14 cellular contexts compared by ENCODE assay signal in the genomic region with DNA sequence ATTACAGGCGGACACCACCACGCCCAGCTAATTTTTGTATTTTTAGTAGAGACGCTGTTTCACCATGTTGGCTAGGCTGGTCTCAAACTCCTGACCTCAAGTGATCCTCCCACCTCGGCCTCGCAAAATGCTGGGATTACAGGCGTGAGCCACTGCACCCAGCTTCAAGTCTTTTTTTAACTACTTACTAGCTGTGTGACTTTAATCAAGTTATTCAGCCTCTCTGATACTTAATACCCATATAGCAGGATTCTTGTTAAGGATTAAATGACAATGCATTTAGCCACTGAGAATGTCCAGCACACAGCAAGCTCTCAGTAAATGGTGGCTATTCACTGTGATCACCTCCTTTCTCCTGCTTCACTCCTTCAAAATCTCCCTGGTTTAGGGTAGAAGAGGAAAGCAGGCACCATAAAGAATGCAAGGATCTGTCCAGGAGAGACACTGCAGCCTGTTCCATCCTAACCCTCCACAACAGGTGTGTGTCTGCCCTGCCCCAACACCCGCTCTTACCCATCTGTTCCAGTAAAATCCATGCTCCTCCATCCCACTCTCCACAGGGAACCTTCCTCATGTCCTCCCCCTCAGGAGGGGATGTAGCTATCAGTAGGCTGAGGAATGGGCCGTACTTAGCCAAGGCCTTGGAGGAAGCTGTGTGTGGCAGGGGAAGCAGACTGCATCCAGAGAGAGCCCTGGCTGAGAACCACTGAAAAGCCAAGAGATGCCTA.
A peak's percentile ranks its signal among the peaks of the same experiment; 100 is the strongest.
DNase-seq lines count a peak whose midpoint lies in the region; ATAC-seq, FAIRE-seq and TF ChIP-seq lines count a peak whose summit lies in the region.
"Had no signal": no experiment of that assay in that cellular context is flagged by ENCODE, and none has a peak within 500 bp of the region (broad histone marks: within the 10 kb centered on the region; RNA-seq: fewer than 3 reads in every experiment).

No MANE protein-coding gene starts in this region.

- DNase-seq in G401 (ENCODE audit: low spot score) (peak; percentile 44), kidney (no peak), prostate gland (ENCODE audit: low spot score) (no peak), posterior cingulate gyrus (no peak), NCI-H1436 (lab: John Stamatoyannopoulos, UW) (no peak)
- DNase-seq in effector memory CD4-positive, alpha-beta T cell: no peak
- DNase-seq: activated CD4-positive, alpha-beta T cell treated with anti-CD3 and anti-CD28 coated beads for 48 hours; dermis blood vessel endothelial cell; foreskin melanocyte; NCI-H1105 treated with DMSO at 0.1 percent for 48 hours had no signal

- H3K9ac ChIP-seq in kidney (ENCODE audit: low read length in 2 of 2): peak overlapping the region in 1 of 2 donors; percentile 47

- H3K27ac ChIP-seq in VCaP (peak overlapping the region; percentile 68), kidney (ENCODE audit: low read depth in 2 of 2, low read length in 2 of 2) (peak overlapping the region; percentile 45 to 65), prostate gland (peak overlapping the region; percentile 33 to 51)
- H3K27ac ChIP-seq in effector memory CD4-positive, alpha-beta T cell (ENCODE audit: insufficient read depth, low read length, poor library complexity, severe bottlenecking): no peak overlapping the region

- TF ChIP-seq POLR2A in prostate gland (IDR thresholded peaks at IDR 0.05): no peak

- H3K27me3 ChIP-seq in prostate gland (replicated peaks; ENCODE audit: insufficient read depth): no peaks in the 10 kb centered on the region
- H3K27me3 ChIP-seq in effector memory CD4-positive, alpha-beta T cell (replicated peaks; ENCODE audit: control insufficient read depth, insufficient read depth, low read length, poor library complexity, severe bottlenecking): no peaks in the 10 kb centered on the region

- H3K36me3 ChIP-seq in kidney (ENCODE audit: control insufficient read depth in 1 of 2, insufficient read depth in 2 of 2, low read length in 2 of 2): no peaks in the 10 kb centered on the region
- H3K36me3 ChIP-seq in prostate gland: no peaks in the 10 kb centered on the region
- no peaks in the 10 kb centered on the region for H3K36me3 ChIP-seq in effector memory CD4-positive, alpha-beta T cell (ENCODE audit: control insufficient read depth, insufficient read depth, low read length)

- no peak for TF ChIP-seq CTCF in VCaP (conservative IDR thresholded peaks at IDR 0.05)
- no peak for TF ChIP-seq CTCF in kidney (IDR thresholded peaks at IDR 0.05; ENCODE audit: borderline replicate concordance, extremely low read depth, insufficient read depth)
- no peak for TF ChIP-seq CTCF in prostate gland (IDR thresholded peaks at IDR 0.05)

- intact Hi-C loops in kidney (cut with DNase I) (no loop called here), prostate gland (cut with DNase I) (no loop called here), posterior cingulate gyrus (cut with DNase I) (no loop called here)

- no peak for FAIRE-seq in kidney (lab: Jason Lieb, UNC)

- peak overlapping the region in 1 of 2 donors; percentile 3 for H3K4me3 ChIP-seq in kidney (ENCODE audit: low read length in 2 of 2)
- no peak overlapping the region for H3K4me3 ChIP-seq in prostate gland
- no peak overlapping the region for H3K4me3 ChIP-seq in effector memory CD4-positive, alpha-beta T cell (ENCODE audit: insufficient read depth, low read depth, low read length, poor library complexity, severe bottlenecking)

- 86% methylated on average over 8 of the region's 8 CpGs for WGBS in prostate gland

- no peak for ATAC-seq in GM18907 (IDR thresholded peaks at IDR 0.05; ENCODE audit: unreplicated experiment)
- ATAC-seq: activated T-helper 17 cell treated with anti-CD3 and anti-CD28 coated beads, Interleukin-2, amount 50 U/mL, for 72 hours; Panc1 had no signal

- H3K9me3 ChIP-seq in kidney (ENCODE audit: control insufficient read depth in 1 of 2, low read length in 2 of 2): no peaks in the 10 kb centered on the region
- no peaks in the 10 kb centered on the region for H3K9me3 ChIP-seq in prostate gland
- H3K9me3 ChIP-seq in effector memory CD4-positive, alpha-beta T cell (ENCODE audit: control insufficient read depth, low read length): no peaks in the 10 kb centered on the region

- peaks cover 37 to 60% of the 10 kb centered on the region in 2 donors for H3K4me1 ChIP-seq in kidney (ENCODE audit: control insufficient read depth in 1 of 2, insufficient read depth in 1 of 2, low read depth in 1 of 2, low read length in 2 of 2)
- peaks cover 4% of the 10 kb centered on the region for H3K4me1 ChIP-seq in prostate gland (replicated peaks)
- no peaks in the 10 kb centered on the region for H3K4me1 ChIP-seq in effector memory CD4-positive, alpha-beta T cell (ENCODE audit: control insufficient read depth, insufficient read depth, low read length, poor library complexity, severe bottlenecking)

- in situ Hi-C loops in G401 (cut with HindIII; ENCODE audit: low sequenced_read_pairs): no loop called here
